24 cellular contexts compared by ENCODE assay signal in the genomic region with DNA sequence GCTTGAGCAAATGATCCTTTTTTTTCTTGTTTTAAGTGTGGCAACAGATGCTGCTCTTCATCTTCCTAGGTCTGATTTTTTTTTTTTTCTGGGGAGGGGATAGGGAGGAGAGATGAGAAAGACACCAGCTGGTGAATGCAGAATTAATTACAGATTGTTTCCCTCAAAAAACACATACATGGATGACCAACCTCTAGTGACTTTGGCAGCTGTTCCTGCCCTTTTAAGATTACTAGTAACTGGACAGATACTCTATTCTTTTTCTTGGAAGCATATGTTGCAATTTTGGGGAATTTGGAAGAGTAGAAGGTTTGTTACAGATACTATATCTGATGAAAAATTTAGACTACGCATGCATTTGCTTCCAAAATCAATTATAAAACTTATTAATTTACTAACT.
"Had no signal": no experiment of that assay in that cellular context is flagged by ENCODE, and none has a peak within 500 bp of the region (broad histone marks: within the 10 kb centered on the region; RNA-seq: fewer than 3 reads in every experiment).

No MANE protein-coding gene starts in this region.

- H3K27ac Mint-ChIP-seq: activated B cell treated with CpG ODN at 0.5 μM for 24 hours; activated CD8-positive, alpha-beta T cell treated with anti-CD3 and anti-CD28 coated beads for 36 hours; activated naive CD4-positive, alpha-beta T cell treated with anti-CD3 and anti-CD28 coated beads, Interleukin-2, amount 50 U/mL, for 24 hours; activated naive CD8-positive, alpha-beta T cell treated with anti-CD3 and anti-CD28 coated beads, Interleukin-2, amount 50 U/mL, for 24 hours; activated T-helper 2 cell treated with anti-CD3 and anti-CD28 coated beads, Interferon-gamma antibody, Interleukin-2, Interleukin-4, amounts not matched to agents 10 μg/mL and 5 μg/mL and 100 μg/mL, durations not matched to agents 14 hours and 24 hours and 36 hours; mesothelial cell of epicardium; progenitor cell of endocrine pancreas; stimulated activated effector memory CD8-positive, alpha-beta T cell treated with anti-CD3 and anti-CD28 coated beads, Interleukin-12 subunit alpha, Interleukin-12 subunit beta, amount 100 ng/mL, for 72 hours; stimulated activated naive CD8-positive, alpha-beta T cell treated with anti-CD3 and anti-CD28 coated beads, Interleukin-15, Interleukin-2, amounts not matched to agents 100 ng/mL and 50 ng/mL, for 24 hours; type B pancreatic cell had no signal

- H3K4me1 Mint-ChIP-seq: activated B cell treated with CpG ODN at 0.5 μM for 24 hours; activated naive CD4-positive, alpha-beta T cell treated with anti-CD3 and anti-CD28 coated beads, Interleukin-2, amount 50 U/mL, for 24 hours; activated naive CD8-positive, alpha-beta T cell treated with anti-CD3 and anti-CD28 coated beads, Interleukin-2, amount 50 U/mL, for 24 hours; central memory CD8-positive, alpha-beta T cell; naive B cell; stimulated activated effector memory CD8-positive, alpha-beta T cell treated with anti-CD3 and anti-CD28 coated beads, Interleukin-12 subunit alpha, Interleukin-12 subunit beta, amount 100 ng/mL, for 72 hours had no signal

- H3K27me3 ChIP-seq: ovary, uterus had no signal

- ATAC-seq: activated CD8-positive, alpha-beta T cell treated with anti-CD3 and anti-CD28 coated beads for 36 hours; activated naive CD8-positive, alpha-beta T cell treated with anti-CD3 and anti-CD28 coated beads, Interleukin-2, amount 50 U/mL, for 24 hours; activated T-cell treated with anti-CD3 and anti-CD28 coated beads, Interleukin-2, amount 50 U/mL, for 4 hours; stimulated activated effector memory CD8-positive, alpha-beta T cell treated with anti-CD3 and anti-CD28 coated beads, Interleukin-12 subunit alpha, Interleukin-12 subunit beta, amount 100 ng/mL, for 72 hours had no signal

- DNase-seq: activated B cell treated with CpG ODN at 0.5 μM for 24 hours; activated CD4-positive, alpha-beta T cell treated with anti-CD3 and anti-CD28 coated beads, Interleukin-2, amount 50 U/mL, for 1 hour; activated CD8-positive, alpha-beta T cell treated with anti-CD3 and anti-CD28 coated beads for 36 hours; activated naive CD8-positive, alpha-beta T cell treated with anti-CD3 and anti-CD28 coated beads, Interleukin-2, amount 50 U/mL, for 24 hours; activated T-cell treated with anti-CD3 and anti-CD28 coated beads, Interleukin-2, amount 50 U/mL, for 4 hours; amygdala; effector CD8-positive, alpha-beta T cell; naive B cell; ovary; sigmoid colon; small intestine; stimulated activated CD4-positive, alpha-beta T cell treated with anti-CD3 and anti-CD28 coated beads, Interleukin-4, amount 100 ng/mL, for 24 hours; substantia nigra; uterus had no signal

- H3K9me3 ChIP-seq: breast epithelium, ovary, sigmoid colon, uterus had no signal

- H3K27me3 Mint-ChIP-seq: activated B cell treated with CpG ODN at 0.5 μM for 24 hours; central memory CD8-positive, alpha-beta T cell had no signal

- H3K27ac ChIP-seq: breast epithelium, epithelial cell of prostate, ovary, sigmoid colon, uterus had no signal

- H3K4me1 ChIP-seq: breast epithelium, sigmoid colon, uterus had no signal

- H3K36me3 Mint-ChIP-seq: activated naive CD4-positive, alpha-beta T cell treated with anti-CD3 and anti-CD28 coated beads, Interleukin-2, amount 50 U/mL, for 24 hours; mesothelial cell of epicardium; naive B cell; stimulated activated effector memory CD8-positive, alpha-beta T cell treated with anti-CD3 and anti-CD28 coated beads, Interleukin-12 subunit alpha, Interleukin-12 subunit beta, amount 100 ng/mL, for 72 hours; type B pancreatic cell had no signal

- H3K36me3 ChIP-seq: breast epithelium, ovary, sigmoid colon, uterus had no signal

- H3K4me3 ChIP-seq: breast epithelium, ovary, sigmoid colon, uterus had no signal

- H3K9me3 Mint-ChIP-seq: activated B cell treated with CpG ODN at 0.5 μM for 24 hours; activated naive CD8-positive, alpha-beta T cell treated with anti-CD3 and anti-CD28 coated beads, Interleukin-2, amount 50 U/mL, for 24 hours; activated T-cell treated with anti-CD3 and anti-CD28 coated beads, Interleukin-2, amount 50 U/mL, for 4 hours; activated T-helper 2 cell treated with anti-CD3 and anti-CD28 coated beads, Interferon-gamma antibody, Interleukin-2, Interleukin-4, amounts not matched to agents 10 μg/mL and 5 μg/mL and 100 μg/mL, durations not matched to agents 14 hours and 24 hours and 36 hours; stimulated activated naive CD8-positive, alpha-beta T cell treated with anti-CD3 and anti-CD28 coated beads, Interleukin-15, Interleukin-2, amounts not matched to agents 100 ng/mL and 50 ng/mL, for 24 hours; type B pancreatic cell had no signal

- H3K4me3 Mint-ChIP-seq: activated B cell treated with CpG ODN at 0.5 μM for 24 hours; activated CD8-positive, alpha-beta T cell treated with anti-CD3 and anti-CD28 coated beads for 36 hours; activated naive CD4-positive, alpha-beta T cell treated with anti-CD3 and anti-CD28 coated beads, Interleukin-2, amount 50 U/mL, for 24 hours; activated naive CD8-positive, alpha-beta T cell treated with anti-CD3 and anti-CD28 coated beads, Interleukin-2, amount 50 U/mL, for 24 hours; activated T-cell treated with anti-CD3 and anti-CD28 coated beads, Interleukin-2, amount 50 U/mL, for 4 hours; central memory CD8-positive, alpha-beta T cell; mesothelial cell of epicardium; naive B cell; stimulated activated effector memory CD8-positive, alpha-beta T cell treated with anti-CD3 and anti-CD28 coated beads, Interleukin-12 subunit alpha, Interleukin-12 subunit beta, amount 100 ng/mL, for 72 hours; stimulated activated naive CD8-positive, alpha-beta T cell treated with anti-CD3 and anti-CD28 coated beads, Interleukin-15, Interleukin-2, amounts not matched to agents 100 ng/mL and 50 ng/mL, for 24 hours; type B pancreatic cell had no signal
